ENCODE assay signal across 10 cellular contexts in genomic region chr10:598415-599170, GRCh38.
DNase-seq lines count a peak whose midpoint lies in the region; ATAC-seq and TF ChIP-seq lines count a peak whose summit lies in the region.
"Had no signal": no experiment of that assay in that cellular context is flagged by ENCODE, and none has a peak within 500 bp of the region (broad histone marks: within the 10 kb centered on the region; RNA-seq: fewer than 3 reads in every experiment).

No MANE protein-coding gene starts in this region.

- peaks cover 52% of the 10 kb centered on the region for H3K4me1 ChIP-seq in osteoblast (ENCODE audit: insufficient read depth, low read length)

- peak overlapping the region; percentile 47 for H3K4me3 ChIP-seq in osteoblast (ENCODE audit: insufficient read depth, low read length)

- ATAC-seq in stimulated activated naive CD8-positive, alpha-beta T cell treated with anti-CD3 and anti-CD28 coated beads, Interleukin-15, Interleukin-2, amounts not matched to agents 100 U/mL and 50 U/mL, for 24 hours, result no peak

- in situ Hi-C loops in Caki2 (cut with HindIII; ENCODE audit: low pct_unique_long_range_greater_than_20kb, low sequenced_read_pairs), result no loop called here
- in situ Hi-C loops in GM13976 (cut with MboI; ENCODE audit: low sequenced_read_pairs, unreplicated experiment), result no loop called here

- DNase-seq in Caki2 (ENCODE audit: low read depth) (peak; percentile 74), OCI-M1 (lab: John Stamatoyannopoulos, UW) (peak; percentile 2), fibroblast of gingiva (ENCODE audit: low read depth) (peak; percentile 94), osteoblast (ENCODE audit: insufficient read length, low spot score, missing footprints) (peak; percentile 99), SW 1271 (lab: John Stamatoyannopoulos, UW) (no peak), SHP77 (lab: John Stamatoyannopoulos, UW) (no peak), GM13976 (ENCODE audit: low spot score) (no peak)
- no peak for DNase-seq in stimulated activated naive CD8-positive, alpha-beta T cell treated with anti-CD3 and anti-CD28 coated beads, Interleukin-15, Interleukin-2, amounts not matched to agents 100 U/mL and 50 U/mL, for 24 hours
- DNase-seq: activated effector memory CD4-positive, alpha-beta T cell treated with Interleukin-2 at 50 U/mL for 16 hours had no signal

- TF ChIP-seq CTCF in osteoblast (IDR thresholded peaks at IDR 0.05; ENCODE audit: extremely low read depth, low read depth, low read length) (no peak), GM13976 (IDR thresholded peaks at IDR 0.05; ENCODE audit: borderline replicate concordance, control extremely low read depth, extremely low read depth, insufficient read depth, missing control alignments) (no peak)

- H2AFZ ChIP-seq in osteoblast (ENCODE audit: low read length), result peak overlapping the region; percentile 29

- peak overlapping the region; percentile 74 for H3K4me2 ChIP-seq in osteoblast (ENCODE audit: insufficient read depth, low read length)
- H3K4me2 ChIP-seq: KMS-11 had no signal

- H3K79me2 ChIP-seq in osteoblast (ENCODE audit: insufficient read depth, low read length), result peaks cover 91% of the 10 kb centered on the region

- no peaks in the 10 kb centered on the region for H4K20me1 ChIP-seq in osteoblast (ENCODE audit: insufficient read depth, low read length)

- peaks cover 6% of the 10 kb centered on the region for H3K36me3 ChIP-seq in osteoblast (ENCODE audit: insufficient read depth, low read length)

- H3K27me3 ChIP-seq in osteoblast (ENCODE audit: insufficient read depth, low read length), result no peaks in the 10 kb centered on the region

- H3K9me3 ChIP-seq in osteoblast (ENCODE audit: low read depth, low read length), result no peaks in the 10 kb centered on the region

- peak overlapping the region; percentile 96 for H3K27ac ChIP-seq in osteoblast (ENCODE audit: low read depth, low read length)
- H3K27ac ChIP-seq: KMS-11 had no signal

Comparison
In these comparisons a context has a peak if more than half of its experiments do, and no peak if none do; other contexts are left out.
1. DNase-seq: peak in Caki2 (single experiment), OCI-M1 (single experiment), fibroblast of gingiva (single experiment) and osteoblast (single experiment); none in SW 1271 (0 of 2), stimulated activated naive CD8-positive, alpha-beta T cell treated with anti-CD3 and anti-CD28 coated beads, Interleukin-15, Interleukin-2, amounts not matched to agents 100 U/mL and 50 U/mL, for 24 hours (single experiment), SHP77 (0 of 2) and GM13976 (single experiment).